Comparison of ENCODE assay signal across 15 cellular contexts in the genomic region with DNA sequence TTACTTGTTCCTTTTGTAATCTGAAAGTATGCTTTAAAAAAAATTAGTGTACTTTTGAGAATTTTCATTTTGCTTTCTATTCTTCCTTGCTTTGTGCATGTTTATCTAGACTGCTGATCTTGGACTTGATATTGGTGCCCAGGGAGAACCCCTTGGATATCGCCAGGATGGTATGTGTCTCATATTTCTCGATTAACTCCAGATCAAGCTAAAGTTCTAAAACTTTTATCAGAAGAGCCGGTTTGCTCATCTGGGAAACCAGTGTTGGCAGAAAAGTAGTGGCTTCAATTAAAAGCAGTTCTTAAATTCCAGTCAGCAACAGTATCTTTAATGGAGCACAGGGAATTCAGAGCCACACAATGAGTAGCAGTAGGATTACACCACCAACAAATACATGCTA. TPM values are rescaled to one million over a fixed set of nuclear protein-coding genes. Genes with fewer than 3 reads are reported as not detected.
A peak's percentile ranks its signal among the peaks of the same experiment; 100 is the strongest.
DNase-seq lines count a peak whose midpoint lies in the region; ATAC-seq and TF ChIP-seq lines count a peak whose summit lies in the region.
"Had no signal": no experiment of that assay in that cellular context is flagged by ENCODE, and none has a peak within 500 bp of the region (broad histone marks: within the 10 kb centered on the region; RNA-seq: fewer than 3 reads in every experiment).

No MANE protein-coding gene starts in this region.

- TF ChIP-seq CTCF in natural killer cell (IDR thresholded peaks at IDR 0.05) (no peak), endothelial cell (IDR thresholded peaks at IDR 0.05; ENCODE audit: unreplicated experiment) (no peak), progenitor cell of endocrine pancreas (IDR thresholded peaks at IDR 0.05; ENCODE audit: unreplicated experiment) (no peak), omental fat pad (IDR thresholded peaks at IDR 0.05) (no peak)

- H3K4me3 Mint-ChIP-seq in natural killer cell = no peak overlapping the region
- no peak overlapping the region for H3K4me3 Mint-ChIP-seq in natural killer cell treated with Interleukin-12 subunit alpha and Interleukin-12 subunit beta and Interleukin-15 and Interleukin-18, amount 100 ng/mL, for 72 hours
- H3K4me3 Mint-ChIP-seq in endothelial cell (ENCODE audit: unreplicated experiment) = peak overlapping the region; percentile 16
- H3K4me3 Mint-ChIP-seq in progenitor cell of endocrine pancreas (ENCODE audit: low read depth) = no peak overlapping the region

- ATAC-seq in natural killer cell (no peak), GM21367 (IDR thresholded peaks at IDR 0.05; ENCODE audit: unreplicated experiment) (no peak), omental fat pad (ENCODE audit: low FRiP score) (no peak)
- ATAC-seq in natural killer cell treated with Interleukin-12 subunit alpha and Interleukin-12 subunit beta and Interleukin-15 and Interleukin-18, amount 100 ng/mL, for 72 hours = no peak
- ATAC-seq: GM12878 had no signal

- H3K9me3 Mint-ChIP-seq in natural killer cell = no peaks in the 10 kb centered on the region
- H3K9me3 Mint-ChIP-seq in natural killer cell treated with Interleukin-12 subunit alpha and Interleukin-12 subunit beta and Interleukin-15 and Interleukin-18, amount 100 ng/mL, for 72 hours = no peaks in the 10 kb centered on the region
- no peaks in the 10 kb centered on the region for H3K9me3 Mint-ChIP-seq in endothelial cell (ENCODE audit: unreplicated experiment)
- no peaks in the 10 kb centered on the region for H3K9me3 Mint-ChIP-seq in progenitor cell of endocrine pancreas (ENCODE audit: low read depth)

- H3K4me1 Mint-ChIP-seq in natural killer cell (peaks cover 20 to 23% of the 10 kb centered on the region in 2 donors), endothelial cell (ENCODE audit: unreplicated experiment) (peaks cover 11% of the 10 kb centered on the region), progenitor cell of endocrine pancreas (ENCODE audit: low read depth) (no peaks in the 10 kb centered on the region)
- peaks cover 6 to 12% of the 10 kb centered on the region in 2 donors for H3K4me1 Mint-ChIP-seq in natural killer cell treated with Interleukin-12 subunit alpha and Interleukin-12 subunit beta and Interleukin-15 and Interleukin-18, amount 100 ng/mL, for 72 hours (ENCODE audit: low read depth in 2 of 2)

- H3K27me3 Mint-ChIP-seq in natural killer cell (ENCODE audit: low read depth in 2 of 2) = no peaks in the 10 kb centered on the region
- no peaks in the 10 kb centered on the region for H3K27me3 Mint-ChIP-seq in natural killer cell treated with Interleukin-12 subunit alpha and Interleukin-12 subunit beta and Interleukin-15 and Interleukin-18, amount 100 ng/mL, for 72 hours
- peaks cover 6% of the 10 kb centered on the region for H3K27me3 Mint-ChIP-seq in endothelial cell (ENCODE audit: unreplicated experiment)
- no peaks in the 10 kb centered on the region for H3K27me3 Mint-ChIP-seq in progenitor cell of endocrine pancreas

- DNase-seq in natural killer cell (no peak), endothelial cell (ENCODE audit: low spot score) (no peak), progenitor cell of endocrine pancreas (ENCODE audit: low spot score, unreplicated experiment) (no peak), NCI-H1092 (lab: John Stamatoyannopoulos, UW) (no peak), omental fat pad (ENCODE audit: low spot score) (no peak)
- DNase-seq in natural killer cell treated with Interleukin-12 subunit alpha and Interleukin-12 subunit beta and Interleukin-15 and Interleukin-18, amount 100 ng/mL, for 72 hours (ENCODE audit: low spot score) = no peak
- DNase-seq: C1 segment of cervical spinal cord, DMS 273 treated with DMSO at 0.1 percent for 48 hours, GDM1, NCI-H1048, NCI-H146, NCI-H2081, NCI-H510A treated with DMSO at 0.1 percent for 48 hours had no signal

- intact Hi-C loops in natural killer cell (cut with micrococcal nuclease) = no loop called here

- H3K36me3 Mint-ChIP-seq in natural killer cell (peaks cover 57% of the 10 kb centered on the region), endothelial cell (ENCODE audit: low read depth, unreplicated experiment) (peaks cover 71% of the 10 kb centered on the region), progenitor cell of endocrine pancreas (ENCODE audit: insufficient read depth) (peaks cover 52% of the 10 kb centered on the region)
- peaks cover 63% of the 10 kb centered on the region for H3K36me3 Mint-ChIP-seq in natural killer cell treated with Interleukin-12 subunit alpha and Interleukin-12 subunit beta and Interleukin-15 and Interleukin-18, amount 100 ng/mL, for 72 hours

- H3K27ac Mint-ChIP-seq in natural killer cell (peak overlapping the region; percentile 53 to 75), endothelial cell (ENCODE audit: unreplicated experiment) (no peak overlapping the region), progenitor cell of endocrine pancreas (peak overlapping the region; percentile 30)
- H3K27ac Mint-ChIP-seq in natural killer cell treated with Interleukin-12 subunit alpha and Interleukin-12 subunit beta and Interleukin-15 and Interleukin-18, amount 100 ng/mL, for 72 hours = peak overlapping the region in 1 of 2 donors; percentile 49

RNA-seq across cellular contexts. Expression of gene CTNNB1, which starts 38.6 kb away (rescaled TPM):
- 100 to 1,000 TPM; 213 to 258 (median 230) TPM for total RNA-seq in natural killer cell
- 100 to 1,000 TPM; 140 to 155 TPM for total RNA-seq in natural killer cell treated with Interleukin-12 subunit alpha and Interleukin-12 subunit beta and Interleukin-15 and Interleukin-18, amount 100 ng/mL, for 72 hours
- 1,051 TPM for total RNA-seq in endothelial cell (ENCODE audit: unreplicated experiment)
- 504 and 531 TPM in 2 replicates for total RNA-seq in progenitor cell of endocrine pancreas
- 100 to 1,000 TPM; 379 to 659 (median 437) TPM for total RNA-seq in omental fat pad
